ENCODE assay signal across 8 cellular contexts in the genomic region with DNA sequence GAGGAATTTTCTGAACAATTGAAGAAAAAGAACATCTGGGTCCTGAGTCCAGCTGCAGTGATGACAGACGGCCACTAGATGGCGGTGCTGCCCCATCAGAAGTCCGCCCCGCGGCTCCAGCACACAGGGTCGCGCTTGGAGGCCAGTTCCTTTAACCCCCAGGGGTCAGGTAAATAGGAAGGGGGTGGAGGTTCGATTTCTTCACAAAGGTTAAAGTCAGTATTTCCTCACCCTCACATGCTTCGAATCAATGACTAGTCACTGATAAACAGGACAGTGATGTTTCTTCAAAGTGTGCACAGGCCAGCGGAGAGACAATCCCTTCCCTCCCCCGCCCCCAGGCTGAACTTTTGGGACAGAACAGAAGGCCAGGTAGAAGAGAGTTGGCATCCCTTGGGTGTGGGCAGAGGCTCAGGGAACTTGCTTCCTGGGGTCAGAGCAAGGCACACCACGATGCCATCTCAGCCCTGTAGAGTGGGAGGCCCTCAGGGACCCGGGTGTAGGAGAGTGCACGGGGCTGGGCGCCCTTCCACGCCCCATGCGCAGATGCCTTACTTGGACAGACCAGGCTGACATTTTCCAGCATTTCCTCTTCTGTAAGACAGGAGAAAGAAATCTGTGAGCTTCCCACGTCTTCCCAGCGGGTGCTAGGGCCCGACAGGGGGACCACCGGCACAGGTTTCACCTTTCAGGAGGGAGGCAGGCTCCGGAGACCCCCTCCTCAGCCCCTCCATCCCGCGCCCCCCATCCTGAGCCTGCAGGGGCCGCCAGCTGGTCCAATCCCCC. TPM values are rescaled to one million over a fixed set of nuclear protein-coding genes. Genes with fewer than 3 reads are reported as not detected.
DNase-seq lines count a peak whose midpoint lies in the region; ATAC-seq lines count a peak whose summit lies in the region.

No MANE protein-coding gene starts in this region.

- peaks cover 3% of the 10 kb centered on the region for H3K4me1 Mint-ChIP-seq in activated T-cell treated with anti-CD3 and anti-CD28 coated beads, Interleukin-2, amount 50 U/mL, for 4 hours (ENCODE audit: low read depth)
- H3K4me1 Mint-ChIP-seq in naive thymus-derived CD8-positive, alpha-beta T cell: peaks cover 3 to 6% (median 4%) of the 10 kb centered on the region in 4 donors
- no peaks in the 10 kb centered on the region for H3K4me1 Mint-ChIP-seq in stimulated activated naive CD8-positive, alpha-beta T cell treated with anti-CD3 and anti-CD28 coated beads, Interleukin-15, amount 100 ng/mL, for 72 hours

- no peaks in the 10 kb centered on the region for H3K36me3 Mint-ChIP-seq in activated T-cell treated with anti-CD3 and anti-CD28 coated beads, Interleukin-2, amount 50 U/mL, for 4 hours (ENCODE audit: insufficient read depth)
- H3K36me3 Mint-ChIP-seq in naive thymus-derived CD8-positive, alpha-beta T cell: no peaks in the 10 kb centered on the region

- no peaks in the 10 kb centered on the region for H3K9me3 Mint-ChIP-seq in activated T-cell treated with anti-CD3 and anti-CD28 coated beads, Interleukin-2, amount 50 U/mL, for 4 hours
- H3K9me3 Mint-ChIP-seq in naive thymus-derived CD8-positive, alpha-beta T cell: no peaks in the 10 kb centered on the region
- H3K9me3 Mint-ChIP-seq in stimulated activated naive CD8-positive, alpha-beta T cell treated with anti-CD3 and anti-CD28 coated beads, Interleukin-15, amount 100 ng/mL, for 72 hours: no peaks in the 10 kb centered on the region

- peak overlapping the region; percentile 45 for H3K4me3 Mint-ChIP-seq in activated T-cell treated with anti-CD3 and anti-CD28 coated beads, Interleukin-2, amount 50 U/mL, for 4 hours
- peak overlapping the region in 8 of 10 donors; percentile 5 to 66 (median 46) for H3K4me3 Mint-ChIP-seq in naive thymus-derived CD8-positive, alpha-beta T cell
- no peak overlapping the region for H3K4me3 Mint-ChIP-seq in stimulated activated naive CD8-positive, alpha-beta T cell treated with anti-CD3 and anti-CD28 coated beads, Interleukin-15, amount 100 ng/mL, for 72 hours

- POLR2A ChIA-PET in naive thymus-derived CD8-positive, alpha-beta T cell (lab: Charles Lee): no interaction called here

- peak; percentile 71 for DNase-seq in AG08396 (ENCODE audit: low spot score)
- DNase-seq in NCI-H69 (lab: John Stamatoyannopoulos, UW): peak; percentile 23
- DNase-seq in activated T-cell treated with anti-CD3 and anti-CD28 coated beads, Interleukin-2, amount 50 U/mL, for 4 hours: peak; percentile 39
- DNase-seq in fibroblast of peridontal ligament (ENCODE audit: extremely low read depth): peak; percentile 49
- peak; percentile 10 to 65 (median 44) for DNase-seq in naive thymus-derived CD8-positive, alpha-beta T cell
- DNase-seq in stimulated activated naive CD8-positive, alpha-beta T cell treated with anti-CD3 and anti-CD28 coated beads, Interleukin-15, amount 100 ng/mL, for 72 hours: peak; percentile 44 to 50

- no peak overlapping the region for H3K27ac Mint-ChIP-seq in naive thymus-derived CD8-positive, alpha-beta T cell
- no peak overlapping the region for H3K27ac Mint-ChIP-seq in stimulated activated naive CD8-positive, alpha-beta T cell treated with anti-CD3 and anti-CD28 coated beads, Interleukin-15, amount 100 ng/mL, for 72 hours

- peak; percentile 69 for ATAC-seq in GM18517 (IDR thresholded peaks at IDR 0.05; ENCODE audit: unreplicated experiment)
- peak; percentile 74 for ATAC-seq in HG03064 (IDR thresholded peaks at IDR 0.05; ENCODE audit: low read depth, unreplicated experiment)
- peak; percentile 54 to 65 for ATAC-seq in activated T-cell treated with anti-CD3 and anti-CD28 coated beads, Interleukin-2, amount 50 U/mL, for 4 hours
- peak; percentile 39 to 44 for ATAC-seq in naive thymus-derived CD8-positive, alpha-beta T cell
- peak; percentile 61 for ATAC-seq in stimulated activated naive CD8-positive, alpha-beta T cell treated with anti-CD3 and anti-CD28 coated beads, Interleukin-15, amount 100 ng/mL, for 72 hours

- H3K27me3 Mint-ChIP-seq in activated T-cell treated with anti-CD3 and anti-CD28 coated beads, Interleukin-2, amount 50 U/mL, for 4 hours (ENCODE audit: low read depth): peaks cover 30% of the 10 kb centered on the region
- H3K27me3 Mint-ChIP-seq in naive thymus-derived CD8-positive, alpha-beta T cell: peaks cover 23 to 68% (median 30%) of the 10 kb centered on the region in 5 donors
- peaks cover 21% of the 10 kb centered on the region for H3K27me3 Mint-ChIP-seq in stimulated activated naive CD8-positive, alpha-beta T cell treated with anti-CD3 and anti-CD28 coated beads, Interleukin-15, amount 100 ng/mL, for 72 hours

RNA-seq across cellular contexts. Expression of a gene that starts 0.7 kb away (rescaled TPM):
- 1 to 10 TPM in 1 of 3 donors, under 1 TPM in 2; 0.82 to 1.1 (median 0.95) TPM for total RNA-seq in activated T-cell treated with anti-CD3 and anti-CD28 coated beads, Interleukin-2, amount 50 U/mL, for 4 hours
- total RNA-seq in naive thymus-derived CD8-positive, alpha-beta T cell: not detected
- not detected for polyA plus RNA-seq in naive thymus-derived CD8-positive, alpha-beta T cell

Comparison
In these comparisons a context has a peak if more than half of its experiments do, and no peak if none do; other contexts are left out.
1. Peak in every context shown above with its lines: DNase-seq and ATAC-seq.
2. H3K4me3 Mint-ChIP-seq: peak in activated T-cell treated with anti-CD3 and anti-CD28 coated beads, Interleukin-2, amount 50 U/mL, for 4 hours (single experiment) and naive thymus-derived CD8-positive, alpha-beta T cell (8 of 10); none in stimulated activated naive CD8-positive, alpha-beta T cell treated with anti-CD3 and anti-CD28 coated beads, Interleukin-15, amount 100 ng/mL, for 72 hours (0 of 2).